ENCODE assay signal across 8 cellular contexts in the genomic region with DNA sequence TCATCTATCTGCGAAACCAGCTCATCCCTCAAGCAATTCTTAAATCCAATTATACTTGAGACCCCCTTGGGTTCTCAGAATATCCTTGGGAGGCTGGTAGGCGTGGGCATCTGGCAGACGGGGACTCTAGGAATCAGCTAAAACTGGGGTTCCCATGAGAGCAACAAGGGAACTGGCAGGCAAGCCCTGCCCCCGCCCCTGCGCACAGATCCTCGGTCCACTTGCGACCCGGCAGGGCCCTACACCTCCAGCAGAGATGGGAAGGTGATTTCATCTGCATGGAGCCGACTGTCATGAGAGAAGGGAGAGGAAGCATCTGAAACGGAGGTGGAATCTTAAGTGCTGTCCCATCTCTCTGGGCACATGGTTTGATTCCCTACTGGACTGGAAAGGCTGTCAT. TPM values are rescaled to one million over a fixed set of nuclear protein-coding genes. Genes with fewer than 3 reads are reported as not detected.
"Had no signal": no experiment of that assay in that cellular context is flagged by ENCODE, and none has a peak within 500 bp of the region (broad histone marks: within the 10 kb centered on the region; RNA-seq: fewer than 3 reads in every experiment).

No MANE protein-coding gene starts in this region.

- DNase-seq: H9, HCEC 1CT, KBM-7 had no signal

- H3K4me2 ChIP-seq: GM23338 had no signal

- H2AFZ ChIP-seq: GM23338 had no signal

- H3K4me1 Mint-ChIP-seq: IgD-negative memory B cell had no signal

- ATAC-seq: GM23338, HepG2 had no signal

- H3K27ac Mint-ChIP-seq: GM23338, H9, IgD-negative memory B cell had no signal

- H3K4me3 Mint-ChIP-seq: GM23338, H9, IgD-negative memory B cell had no signal

- H3K4me3 ChIP-seq: GM23338 had no signal

- H3K27ac ChIP-seq: HL-60 had no signal

- H3K9me3 Mint-ChIP-seq: GM23338, H9 had no signal

RNA-seq across cellular contexts. Expression of gene C4orf50, which starts 9.9 kb away (rescaled TPM):
- total RNA-seq: HepG2, HT1080 had no signal
